15 cellular contexts compared by ENCODE assay signal in the genomic region with DNA sequence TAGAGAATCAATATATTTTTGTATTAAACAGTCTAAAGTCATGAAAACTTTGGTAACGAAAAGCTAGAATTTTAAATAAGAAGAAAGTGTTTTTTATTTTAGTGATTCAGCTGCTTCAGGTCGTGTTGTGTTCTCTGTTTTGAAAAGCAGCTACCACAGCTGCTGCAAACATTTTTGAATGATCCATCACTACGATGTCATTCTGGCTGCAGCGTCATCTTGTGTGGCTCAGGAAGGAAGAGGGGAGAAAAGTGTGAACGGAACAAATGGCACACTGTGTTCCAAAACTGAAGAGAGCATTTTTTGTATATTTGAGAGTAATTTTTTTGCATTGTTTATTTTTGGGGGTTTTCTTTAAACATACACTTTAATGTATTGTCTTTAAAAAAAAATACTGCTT.
DNase-seq lines count a peak whose midpoint lies in the region; ATAC-seq and TF ChIP-seq lines count a peak whose summit lies in the region.
"Had no signal": no experiment of that assay in that cellular context is flagged by ENCODE, and none has a peak within 500 bp of the region (broad histone marks: within the 10 kb centered on the region; RNA-seq: fewer than 3 reads in every experiment).

No MANE protein-coding gene starts in this region.

- H4K91ac ChIP-seq in IMR-90 (ENCODE audit: insufficient read depth, low read depth, low read length), result no peak overlapping the region

- peak overlapping the region in 4 of 5 experiments; percentile 8 to 62 (median 30) for H3K4me3 Mint-ChIP-seq in brain
- H3K4me3 Mint-ChIP-seq in natural killer cell treated with Interleukin-12 subunit alpha and Interleukin-12 subunit beta and Interleukin-15 and Interleukin-18, amount 100 ng/mL, for 72 hours, result no peak overlapping the region
- H3K4me3 Mint-ChIP-seq: activated naive CD8-positive, alpha-beta T cell treated with anti-CD3 and anti-CD28 coated beads for 36 hours; CD4-positive, CD25-positive, alpha-beta regulatory T cell had no signal

- H3K27me3 Mint-ChIP-seq in brain, result peaks cover 4% of the 10 kb centered on the region
- no peaks in the 10 kb centered on the region for H3K27me3 Mint-ChIP-seq in natural killer cell treated with Interleukin-12 subunit alpha and Interleukin-12 subunit beta and Interleukin-15 and Interleukin-18, amount 100 ng/mL, for 72 hours
- H3K27me3 Mint-ChIP-seq: activated naive CD8-positive, alpha-beta T cell treated with anti-CD3 and anti-CD28 coated beads for 36 hours; CD4-positive, CD25-positive, alpha-beta regulatory T cell had no signal

- no peak overlapping the region for H3K14ac ChIP-seq in IMR-90 (replicated peaks; ENCODE audit: low read depth, low read length)

- no peak overlapping the region for H3K23ac ChIP-seq in IMR-90 (ENCODE audit: low read depth, low read length)

- H3K4me1 Mint-ChIP-seq in brain, result peaks cover 14% of the 10 kb centered on the region
- H3K4me1 Mint-ChIP-seq in natural killer cell treated with Interleukin-12 subunit alpha and Interleukin-12 subunit beta and Interleukin-15 and Interleukin-18, amount 100 ng/mL, for 72 hours (ENCODE audit: low read depth in 2 of 2), result no peaks in the 10 kb centered on the region
- H3K4me1 Mint-ChIP-seq: activated naive CD8-positive, alpha-beta T cell treated with anti-CD3 and anti-CD28 coated beads for 36 hours had no signal

- H4K8ac ChIP-seq in IMR-90 (ENCODE audit: low read depth in 2 of 2, low read length in 2 of 2), result no peak overlapping the region

- TF ChIP-seq CTCF in IMR-90 (conservative IDR thresholded peaks at IDR 0.05; ENCODE audit: low read depth, low read length), result no peak
- no peak for TF ChIP-seq CTCF in brain (conservative IDR thresholded peaks at IDR 0.05)

- H2BK5ac ChIP-seq in IMR-90 (ENCODE audit: low read depth, low read length, poor library complexity, severe bottlenecking), result no peak overlapping the region

- no peaks in the 10 kb centered on the region for H3K9me1 ChIP-seq in IMR-90 (ENCODE audit: insufficient read depth, low read length)

- no peak overlapping the region for H3K4me3 ChIP-seq in IMR-90 (ENCODE audit: insufficient read depth, low read depth, low read length)

- no peak overlapping the region for H2AK5ac ChIP-seq in IMR-90 (ENCODE audit: low read depth, low read length)

- in situ Hi-C loops in IMR-90 (cut with MboI; ENCODE audit: low sequenced_read_pairs), result no loop called here

- peak overlapping the region; percentile 60; the same call in 1 of the 2 replicates for H3K4me2 ChIP-seq in IMR-90 (ENCODE audit: low read depth, low read length)

- no peak overlapping the region for H2AFZ ChIP-seq in IMR-90 (replicated peaks; ENCODE audit: low read length, poor library complexity)

- H2AK9ac ChIP-seq in IMR-90 (replicated peaks; ENCODE audit: low read depth, low read length, poor library complexity), result no peak overlapping the region

- ATAC-seq in IMR-90 (ENCODE audit: low read depth) (peak; percentile 62; the same call in 1 of the 2 replicates), left ventricle myocardium superior (peak; percentile 54), GM21390 (IDR thresholded peaks at IDR 0.05; ENCODE audit: unreplicated experiment) (no peak)
- no peak for ATAC-seq in natural killer cell treated with Interleukin-12 subunit alpha and Interleukin-12 subunit beta and Interleukin-15 and Interleukin-18, amount 100 ng/mL, for 72 hours

- H2BK20ac ChIP-seq in IMR-90 (ENCODE audit: low read depth, low read length), result no peak overlapping the region

- H3K79me1 ChIP-seq in IMR-90 (ENCODE audit: low read depth in 1 of 2, low read length in 2 of 2), result no peaks in the 10 kb centered on the region

- no peak overlapping the region for H3K4ac ChIP-seq in IMR-90 (ENCODE audit: low read depth, low read length)

- peak overlapping the region in 4 of 5 experiments; percentile 7 to 90 (median 28) for H3K27ac Mint-ChIP-seq in brain
- no peak overlapping the region for H3K27ac Mint-ChIP-seq in natural killer cell treated with Interleukin-12 subunit alpha and Interleukin-12 subunit beta and Interleukin-15 and Interleukin-18, amount 100 ng/mL, for 72 hours
- H3K27ac Mint-ChIP-seq: activated naive CD8-positive, alpha-beta T cell treated with anti-CD3 and anti-CD28 coated beads for 36 hours; CD4-positive, CD25-positive, alpha-beta regulatory T cell had no signal

- H2BK120ac ChIP-seq in IMR-90 (ENCODE audit: low read depth, low read length), result no peak overlapping the region

- H3K27ac ChIP-seq in IMR-90 (ENCODE audit: insufficient read depth, low read length), result no peak overlapping the region
- H3K27ac ChIP-seq: epithelial cell of prostate had no signal

- H2BK15ac ChIP-seq in IMR-90 (ENCODE audit: low read depth, low read length), result no peak overlapping the region

- H4K20me1 ChIP-seq in IMR-90 (ENCODE audit: insufficient read depth, low read length), result no peaks in the 10 kb centered on the region

- H3K56ac ChIP-seq in IMR-90 (ENCODE audit: extremely low read depth, insufficient read depth, low read length), result no peak overlapping the region

- no CpG with 5 or more reads among the region's 5 CpGs for WGBS in IMR-90 (ENCODE audit: extremely low coverage in 2 of 2, insufficient read length in 1 of 2), 2 experiments

- dilution Hi-C loops in IMR-90 (cut with HindIII; ENCODE audit: low sequenced_read_pairs, unreplicated experiment), result no loop called here

- peaks cover 0 to 9% (median 0%) of the 10 kb centered on the region in 5 experiments for H3K9me3 Mint-ChIP-seq in brain
- H3K9me3 Mint-ChIP-seq in natural killer cell treated with Interleukin-12 subunit alpha and Interleukin-12 subunit beta and Interleukin-15 and Interleukin-18, amount 100 ng/mL, for 72 hours, result peaks cover 21% of the 10 kb centered on the region

- no peaks in the 10 kb centered on the region for H3K27me3 ChIP-seq in IMR-90 (ENCODE audit: control insufficient read depth, insufficient read depth, low read length)

- POLR2A ChIA-PET in IMR-90 (lab: Charles Lee; ENCODE audit: unreplicated experiment), result no interaction called here

- no peaks in the 10 kb centered on the region for H3K9me3 ChIP-seq in IMR-90 (ENCODE audit: control insufficient read depth, insufficient read depth, low read length)

- intact Hi-C loops in IMR-90 (cut with micrococcal nuclease) (no loop called here), left ventricle myocardium superior (cut with micrococcal nuclease) (no loop called here)

- no peaks in the 10 kb centered on the region for H3K4me1 ChIP-seq in IMR-90 (ENCODE audit: control insufficient read depth, insufficient read depth, low read length)

- BruUV-seq in IMR-90 (replicated peaks; lab: Mats Ljungman, UMichigan), result no TSS peak

- CTCF ChIA-PET in IMR-90 (lab: Yijun Ruan, JAX), result no interaction called here

- H3K36me3 ChIP-seq in IMR-90 (ENCODE audit: control insufficient read depth, insufficient read depth, low read length), result no peaks in the 10 kb centered on the region

- TF ChIP-seq POLR2A in IMR-90 (IDR thresholded peaks at IDR 0.05; ENCODE audit: low read depth, low read length), result no peak

- TF ChIP-seq RAD21 in IMR-90 (IDR thresholded peaks at IDR 0.05; ENCODE audit: low read length), result no peak

- DNase-seq in IMR-90, result peak; percentile 10
- DNase-seq in left ventricle myocardium superior, result no peak
- peak; percentile 13 for DNase-seq in stromal cell of bone marrow (ENCODE audit: low read depth)
- DNase-seq in NAMALWA (ENCODE audit: low spot score), result no peak
- no peak for DNase-seq in natural killer cell treated with Interleukin-12 subunit alpha and Interleukin-12 subunit beta and Interleukin-15 and Interleukin-18, amount 100 ng/mL, for 72 hours (ENCODE audit: low spot score)
- DNase-seq: activated CD4-positive, alpha-beta T cell treated with anti-CD3 and anti-CD28 coated beads for 4 hours; activated naive CD8-positive, alpha-beta T cell treated with anti-CD3 and anti-CD28 coated beads for 36 hours; CD4-positive, CD25-positive, alpha-beta regulatory T cell; mammary epithelial cell; NCI-H2029; SIG-M5; T-helper 9 cell had no signal

- H3K9ac ChIP-seq in IMR-90 (ENCODE audit: low read depth, low read length), result no peak overlapping the region

- H4K5ac ChIP-seq in IMR-90 (ENCODE audit: low read depth, low read length), result no peak overlapping the region

- H3K18ac ChIP-seq in IMR-90 (ENCODE audit: low read depth, low read length), result no peak overlapping the region

- no peaks in the 10 kb centered on the region for H3K36me3 Mint-ChIP-seq in brain
- peaks cover 6% of the 10 kb centered on the region for H3K36me3 Mint-ChIP-seq in natural killer cell treated with Interleukin-12 subunit alpha and Interleukin-12 subunit beta and Interleukin-15 and Interleukin-18, amount 100 ng/mL, for 72 hours
- H3K36me3 Mint-ChIP-seq: activated naive CD8-positive, alpha-beta T cell treated with anti-CD3 and anti-CD28 coated beads for 36 hours; CD4-positive, CD25-positive, alpha-beta regulatory T cell had no signal

TF ChIP-seq in IMR-90, 13 proteins besides CTCF, POLR2A, EP300 and RAD21:
- TF ChIP-seq FOS (IDR thresholded peaks at IDR 0.05; ENCODE audit: low read depth, low read length) (no peak), RFX5 (IDR thresholded peaks at IDR 0.05; ENCODE audit: low read depth, low read length) (no peak)

Comparison
In these comparisons a context has a peak if more than half of its experiments do, and no peak if none do; other contexts are left out.
1. ATAC-seq: peak in IMR-90 (single experiment) and left ventricle myocardium superior (single experiment); none in natural killer cell treated with Interleukin-12 subunit alpha and Interleukin-12 subunit beta and Interleukin-15 and Interleukin-18, amount 100 ng/mL, for 72 hours (0 of 2) and GM21390 (single experiment).
2. DNase-seq: peak in IMR-90 (single experiment) and stromal cell of bone marrow (single experiment); none in left ventricle myocardium superior (single experiment), NAMALWA (single experiment) and natural killer cell treated with Interleukin-12 subunit alpha and Interleukin-12 subunit beta and Interleukin-15 and Interleukin-18, amount 100 ng/mL, for 72 hours (single experiment).
3. H3K27ac Mint-ChIP-seq: peak in brain (4 of 5); none in natural killer cell treated with Interleukin-12 subunit alpha and Interleukin-12 subunit beta and Interleukin-15 and Interleukin-18, amount 100 ng/mL, for 72 hours (0 of 2).